18 cellular contexts compared by ENCODE assay signal in genomic region chr14:51614707-51615106, GRCh38. TPM values are rescaled to one million over a fixed set of nuclear protein-coding genes. Genes with fewer than 3 reads are reported as not detected.
A peak's percentile ranks its signal among the peaks of the same experiment; 100 is the strongest.
DNase-seq lines count a peak whose midpoint lies in the region; ATAC-seq and TF ChIP-seq lines count a peak whose summit lies in the region.
"Had no signal": no experiment of that assay in that cellular context is flagged by ENCODE, and none has a peak within 500 bp of the region (broad histone marks: within the 10 kb centered on the region; RNA-seq: fewer than 3 reads in every experiment).

No MANE protein-coding gene starts in this region.

- no TSS peak for BruUV-seq in mammary epithelial cell (replicated peaks; lab: Mats Ljungman, UMichigan)

- H3K4me1 ChIP-seq in mammary epithelial cell (ENCODE audit: insufficient read depth, low read length) = peaks cover 21% of the 10 kb centered on the region
- H3K4me1 ChIP-seq in breast epithelium = peaks cover 0 to 14% of the 10 kb centered on the region in 2 donors
- H3K4me1 ChIP-seq: upper lobe of right lung had no signal

- TF ChIP-seq POLR2A in breast epithelium (IDR thresholded peaks at IDR 0.05) = no peak

- peaks cover 73% of the 10 kb centered on the region for H3K79me2 ChIP-seq in mammary epithelial cell (ENCODE audit: insufficient read depth, low read length)

- no peak overlapping the region for H2AFZ ChIP-seq in mammary epithelial cell (ENCODE audit: low read depth, low read length)

- peaks cover 4% of the 10 kb centered on the region for H3K36me3 ChIP-seq in mammary epithelial cell (ENCODE audit: insufficient read depth, low read length)
- H3K36me3 ChIP-seq in breast epithelium = no peaks in the 10 kb centered on the region
- H3K36me3 ChIP-seq: adrenal gland, SJSA1, upper lobe of right lung had no signal

- no peak overlapping the region for H3K4me3 ChIP-seq in mammary epithelial cell (replicated peaks in 1 of 3; ENCODE audit: insufficient read depth in 1 of 3, low read depth in 2 of 3, low read length in 3 of 3)
- no peak overlapping the region for H3K4me3 ChIP-seq in breast epithelium
- no peak overlapping the region for H3K4me3 ChIP-seq in astrocyte of the cerebellum (ENCODE audit: low read depth, low read length)
- H3K4me3 ChIP-seq: adrenal gland, SJSA1, upper lobe of right lung had no signal

- no peaks in the 10 kb centered on the region for H4K20me1 ChIP-seq in mammary epithelial cell (ENCODE audit: insufficient read depth, low read length)

- H3K9me3 ChIP-seq in mammary epithelial cell (replicated peaks; ENCODE audit: insufficient read depth, low read length) (no peaks in the 10 kb centered on the region), breast epithelium (no peaks in the 10 kb centered on the region)
- H3K9me3 ChIP-seq: adrenal gland, SJSA1, upper lobe of right lung had no signal

- H3K9ac ChIP-seq in mammary epithelial cell (ENCODE audit: insufficient read depth, low read length) = no peak overlapping the region

- ATAC-seq in GM18909 (IDR thresholded peaks at IDR 0.05; ENCODE audit: poor library complexity, unreplicated experiment) = no peak
- no peak for ATAC-seq in Right ventricle myocardium superior (ENCODE audit: poor library complexity)
- ATAC-seq: left colon, upper lobe of right lung had no signal

- H3K4me2 ChIP-seq in mammary epithelial cell (ENCODE audit: insufficient read depth, low read depth, low read length) = no peak overlapping the region

- TF ChIP-seq CTCF in mammary epithelial cell (conservative IDR thresholded peaks at IDR 0.05 in 1 of 2, IDR thresholded peaks at IDR 0.05 in 1 of 2; ENCODE audit: extremely low read depth in 1 of 2, insufficient read depth in 1 of 2, low read depth in 1 of 2, low read length in 2 of 2) = no peak
- TF ChIP-seq CTCF in breast epithelium (IDR thresholded peaks at IDR 0.05) = no peak
- no peak for TF ChIP-seq CTCF in astrocyte of the cerebellum (IDR thresholded peaks at IDR 0.05; ENCODE audit: low read depth, low read length, missing control alignments)
- no peak for TF ChIP-seq CTCF in GM10266 (IDR thresholded peaks at IDR 0.05; ENCODE audit: control insufficient read depth, insufficient read depth, low read depth, missing control alignments)

- intact Hi-C loops in mammary epithelial cell (cut with micrococcal nuclease) (no loop called here), breast epithelium (cut with DNase I; ENCODE audit: low total_unique reads) (no loop called here), Right ventricle myocardium superior (cut with DNase I) (no loop called here)

- DNase-seq in mammary epithelial cell (peak; percentile 52), breast epithelium (ENCODE audit: low spot score in 2 of 2) (no peak), NCI-H1105 (lab: John Stamatoyannopoulos, UW) (peak; percentile 60), astrocyte of the cerebellum (ENCODE audit: low read depth) (peak; percentile 71), GM10266 (ENCODE audit: extremely low spot score) (no peak), Right ventricle myocardium superior (no peak), NCI-H1092 treated with DMSO at 0.1 percent for 48 hours (lab: John Stamatoyannopoulos, UW) (no peak)
- DNase-seq: adrenal gland; AML-193; DMS153; erythroblast; H7; left colon; naive B cell; stimulated activated CD4-positive, alpha-beta T cell treated with anti-CD3 and anti-CD28 coated beads, Interleukin-1b, Interleukin-23, amount 100 ng/mL, for 48 hours; upper lobe of right lung had no signal

- CTCF ChIA-PET in mammary epithelial cell (lab: Charles Lee; ENCODE audit: low non-redundant PET) = no interaction called here

- H3K27ac ChIP-seq in mammary epithelial cell (ENCODE audit: insufficient read depth, low read depth, low read length) (no peak overlapping the region), breast epithelium (peak overlapping the region in 1 of 2 donors; percentile 61)
- H3K27ac ChIP-seq: adrenal gland, SJSA1, upper lobe of right lung had no signal

- in situ Hi-C loops in mammary epithelial cell (cut with MboI; ENCODE audit: low sequenced_read_pairs in 2 of 2) = no loop called here
- in situ Hi-C loops in astrocyte of the cerebellum (cut with HindIII; ENCODE audit: low sequenced_read_pairs) = no loop called here

- H3K27me3 ChIP-seq in mammary epithelial cell (ENCODE audit: insufficient read depth, low read length) (no peaks in the 10 kb centered on the region), breast epithelium (no peaks in the 10 kb centered on the region)
- H3K27me3 ChIP-seq: adrenal gland, SJSA1, upper lobe of right lung had no signal

- dilution Hi-C loops in mammary epithelial cell (cut with HindIII; ENCODE audit: low sequenced_read_pairs) = no loop called here

RNA-seq across cellular contexts. Expression of gene FRMD6, which starts 37.0 kb away (rescaled TPM):
- total RNA-seq in mammary epithelial cell = 100 to 1,000 TPM; 191 to 302 TPM
- 60.4 TPM for polyA plus RNA-seq in mammary epithelial cell
- 101 TPM for polyA minus RNA-seq in mammary epithelial cell
- total RNA-seq in breast epithelium = 100 to 1,000 TPM in 1 of 3 donors, 10 to 100 TPM in 2; 14.6 to 111 (median 80.3) TPM
- total RNA-seq in Right ventricle myocardium superior = 7.4 TPM

Comparison
In these comparisons a context has a peak if more than half of its experiments do, and no peak if none do; other contexts are left out.
1. DNase-seq: peak in mammary epithelial cell (single experiment), NCI-H1105 (single experiment) and astrocyte of the cerebellum (single experiment); none in breast epithelium (0 of 2), GM10266 (single experiment), Right ventricle myocardium superior (single experiment) and NCI-H1092 treated with DMSO at 0.1 percent for 48 hours (single experiment).